Comparison of ENCODE assay signal across 1 cellular context in the genomic region with DNA sequence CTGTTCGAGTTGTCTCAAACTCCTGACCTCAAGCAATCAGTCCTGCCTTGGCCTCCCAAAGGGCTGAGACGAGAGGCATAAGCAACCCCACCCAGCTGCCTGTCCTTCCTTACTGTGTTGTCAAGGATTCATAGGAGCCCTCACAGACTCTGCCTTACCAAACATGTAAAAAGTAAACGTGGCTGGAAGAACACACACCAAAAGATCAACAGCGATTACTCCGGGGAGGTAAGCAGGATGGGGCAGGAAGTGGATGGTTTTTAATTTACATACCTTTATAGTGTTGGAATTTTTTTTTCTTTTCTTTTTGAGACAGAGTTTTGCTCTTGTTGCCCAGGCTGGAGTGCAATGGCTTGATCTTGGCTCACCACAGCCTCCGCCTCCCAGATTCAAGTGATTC.
TF ChIP-seq lines count a peak whose summit lies in the region.

No MANE protein-coding gene starts in this region.

TF ChIP-seq in HepG2, 621 proteins besides CTCF, POLR2A, EP300 and RAD21 (continued from another document):
- TF ChIP-seq, protein P1, sequence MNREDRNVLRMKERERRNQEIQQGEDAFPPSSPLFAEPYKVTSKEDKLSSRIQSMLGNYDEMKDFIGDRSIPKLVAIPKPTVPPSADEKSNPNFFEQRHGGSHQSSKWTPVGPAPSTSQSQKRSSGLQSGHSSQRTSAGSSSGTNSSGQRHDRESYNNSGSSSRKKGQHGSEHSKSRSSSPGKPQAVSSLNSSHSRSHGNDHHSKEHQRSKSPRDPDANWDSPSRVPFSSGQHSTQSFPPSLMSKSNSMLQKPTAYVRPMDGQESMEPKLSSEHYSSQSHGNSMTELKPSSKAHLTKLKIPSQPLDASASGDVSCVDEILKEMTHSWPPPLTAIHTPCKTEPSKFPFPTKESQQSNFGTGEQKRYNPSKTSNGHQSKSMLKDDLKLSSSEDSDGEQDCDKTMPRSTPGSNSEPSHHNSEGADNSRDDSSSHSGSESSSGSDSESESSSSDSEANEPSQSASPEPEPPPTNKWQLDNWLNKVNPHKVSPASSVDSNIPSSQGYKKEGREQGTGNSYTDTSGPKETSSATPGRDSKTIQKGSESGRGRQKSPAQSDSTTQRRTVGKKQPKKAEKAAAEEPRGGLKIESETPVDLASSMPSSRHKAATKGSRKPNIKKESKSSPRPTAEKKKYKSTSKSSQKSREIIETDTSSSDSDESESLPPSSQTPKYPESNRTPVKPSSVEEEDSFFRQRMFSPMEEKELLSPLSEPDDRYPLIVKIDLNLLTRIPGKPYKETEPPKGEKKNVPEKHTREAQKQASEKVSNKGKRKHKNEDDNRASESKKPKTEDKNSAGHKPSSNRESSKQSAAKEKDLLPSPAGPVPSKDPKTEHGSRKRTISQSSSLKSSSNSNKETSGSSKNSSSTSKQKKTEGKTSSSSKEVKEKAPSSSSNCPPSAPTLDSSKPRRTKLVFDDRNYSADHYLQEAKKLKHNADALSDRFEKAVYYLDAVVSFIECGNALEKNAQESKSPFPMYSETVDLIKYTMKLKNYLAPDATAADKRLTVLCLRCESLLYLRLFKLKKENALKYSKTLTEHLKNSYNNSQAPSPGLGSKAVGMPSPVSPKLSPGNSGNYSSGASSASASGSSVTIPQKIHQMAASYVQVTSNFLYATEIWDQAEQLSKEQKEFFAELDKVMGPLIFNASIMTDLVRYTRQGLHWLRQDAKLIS (CRISPR knock-in tag; IDR thresholded peaks at IDR 0.05), result no peak
- TF ChIP-seq HOXA9 (CRISPR knock-in tag; IDR thresholded peaks at IDR 0.05; ENCODE audit: borderline replicate concordance) (no peak), ZMYM3 (CRISPR knock-in tag; IDR thresholded peaks at IDR 0.05) (no peak), RARA (CRISPR knock-in tag; IDR thresholded peaks at IDR 0.05) (peak; percentile 18; the same call in 1 of the 2 replicates), FOXP1 (IDR thresholded peaks at IDR 0.05) (no peak), FOXP1 (CRISPR knock-in tag; IDR thresholded peaks at IDR 0.05) (0 out of 2 replicates have a peak, but pooled peaks have one; percentile 32), ZC3H13 (CRISPR knock-in tag; IDR thresholded peaks at IDR 0.05) (no peak), GABPA (IDR thresholded peaks at IDR 0.05; ENCODE audit: low read depth, low read length) (no peak), GABPA (CRISPR knock-in tag; IDR thresholded peaks at IDR 0.05; ENCODE audit: low read depth) (peak; percentile 3; the same call in 1 of the 2 replicates), TEAD3 (CRISPR knock-in tag; optimal IDR thresholded peaks at IDR 0.05; ENCODE audit: borderline replicate concordance) (peak; percentile 20), ZNF224 (CRISPR knock-in tag; IDR thresholded peaks at IDR 0.05) (no peak), ZNF546 (CRISPR knock-in tag; conservative IDR thresholded peaks at IDR 0.05) (no peak), ZNF501 (CRISPR knock-in tag; IDR thresholded peaks at IDR 0.05) (peak; percentile 45; the same call in 1 of the 2 replicates), GTF3A (CRISPR knock-in tag; conservative IDR thresholded peaks at IDR 0.05) (no peak), SSRP1 (CRISPR knock-in tag; IDR thresholded peaks at IDR 0.05) (no peak), ZNF136 (CRISPR knock-in tag; IDR thresholded peaks at IDR 0.05; ENCODE audit: low read depth) (0 out of 2 replicates have a peak, but pooled peaks have one; percentile 36), TGIF2 (CRISPR knock-in tag; IDR thresholded peaks at IDR 0.05) (no peak), RNF2 (conservative IDR thresholded peaks at IDR 0.05; ENCODE audit: low read depth) (no peak), EEA1 (CRISPR knock-in tag; IDR thresholded peaks at IDR 0.05; ENCODE audit: borderline replicate concordance) (no peak), ERF (CRISPR knock-in tag; IDR thresholded peaks at IDR 0.05) (no peak), KDM5A (IDR thresholded peaks at IDR 0.05; ENCODE audit: borderline replicate concordance, low read length) (no peak), ZNF24 (IDR thresholded peaks at IDR 0.05) (no peak), ETV5 (CRISPR knock-in tag; IDR thresholded peaks at IDR 0.05; ENCODE audit: borderline replicate concordance) (peak; percentile 29; the same call in 1 of the 2 replicates), MED1 (CRISPR knock-in tag; IDR thresholded peaks at IDR 0.05) (peak; percentile 22; the same call in 1 of the 2 replicates), RXRB (CRISPR knock-in tag; IDR thresholded peaks at IDR 0.05; ENCODE audit: borderline replicate concordance) (0 out of 2 replicates have a peak, but pooled peaks have one; percentile 44), ZNF317 (CRISPR knock-in tag; IDR thresholded peaks at IDR 0.05) (peak; percentile 69; the same call in 1 of the 2 replicates), GTF2F1 (IDR thresholded peaks at IDR 0.05; ENCODE audit: low read length) (no peak), SAP130 (CRISPR knock-in tag; IDR thresholded peaks at IDR 0.05; ENCODE audit: low read depth) (peak; percentile 55), SP4 (CRISPR knock-in tag; IDR thresholded peaks at IDR 0.05) (no peak), ZNF460 (CRISPR knock-in tag; IDR thresholded peaks at IDR 0.05; ENCODE audit: borderline replicate concordance) (no peak)
- TF ChIP-seq, protein P2, sequence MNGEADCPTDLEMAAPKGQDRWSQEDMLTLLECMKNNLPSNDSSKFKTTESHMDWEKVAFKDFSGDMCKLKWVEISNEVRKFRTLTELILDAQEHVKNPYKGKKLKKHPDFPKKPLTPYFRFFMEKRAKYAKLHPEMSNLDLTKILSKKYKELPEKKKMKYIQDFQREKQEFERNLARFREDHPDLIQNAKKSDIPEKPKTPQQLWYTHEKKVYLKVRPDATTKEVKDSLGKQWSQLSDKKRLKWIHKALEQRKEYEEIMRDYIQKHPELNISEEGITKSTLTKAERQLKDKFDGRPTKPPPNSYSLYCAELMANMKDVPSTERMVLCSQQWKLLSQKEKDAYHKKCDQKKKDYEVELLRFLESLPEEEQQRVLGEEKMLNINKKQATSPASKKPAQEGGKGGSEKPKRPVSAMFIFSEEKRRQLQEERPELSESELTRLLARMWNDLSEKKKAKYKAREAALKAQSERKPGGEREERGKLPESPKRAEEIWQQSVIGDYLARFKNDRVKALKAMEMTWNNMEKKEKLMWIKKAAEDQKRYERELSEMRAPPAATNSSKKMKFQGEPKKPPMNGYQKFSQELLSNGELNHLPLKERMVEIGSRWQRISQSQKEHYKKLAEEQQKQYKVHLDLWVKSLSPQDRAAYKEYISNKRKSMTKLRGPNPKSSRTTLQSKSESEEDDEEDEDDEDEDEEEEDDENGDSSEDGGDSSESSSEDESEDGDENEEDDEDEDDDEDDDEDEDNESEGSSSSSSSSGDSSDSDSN (CRISPR knock-in tag; IDR thresholded peaks at IDR 0.05), result no peak
- TF ChIP-seq, protein P3, sequence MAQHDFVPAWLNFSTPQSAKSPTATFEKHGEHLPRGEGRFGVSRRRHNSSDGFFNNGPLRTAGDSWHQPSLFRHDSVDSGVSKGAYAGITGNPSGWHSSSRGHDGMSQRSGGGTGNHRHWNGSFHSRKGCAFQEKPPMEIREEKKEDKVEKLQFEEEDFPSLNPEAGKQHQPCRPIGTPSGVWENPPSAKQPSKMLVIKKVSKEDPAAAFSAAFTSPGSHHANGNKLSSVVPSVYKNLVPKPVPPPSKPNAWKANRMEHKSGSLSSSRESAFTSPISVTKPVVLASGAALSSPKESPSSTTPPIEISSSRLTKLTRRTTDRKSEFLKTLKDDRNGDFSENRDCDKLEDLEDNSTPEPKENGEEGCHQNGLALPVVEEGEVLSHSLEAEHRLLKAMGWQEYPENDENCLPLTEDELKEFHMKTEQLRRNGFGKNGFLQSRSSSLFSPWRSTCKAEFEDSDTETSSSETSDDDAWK (CRISPR knock-in tag; IDR thresholded peaks at IDR 0.05), result no peak
- TF ChIP-seq, protein P4, sequence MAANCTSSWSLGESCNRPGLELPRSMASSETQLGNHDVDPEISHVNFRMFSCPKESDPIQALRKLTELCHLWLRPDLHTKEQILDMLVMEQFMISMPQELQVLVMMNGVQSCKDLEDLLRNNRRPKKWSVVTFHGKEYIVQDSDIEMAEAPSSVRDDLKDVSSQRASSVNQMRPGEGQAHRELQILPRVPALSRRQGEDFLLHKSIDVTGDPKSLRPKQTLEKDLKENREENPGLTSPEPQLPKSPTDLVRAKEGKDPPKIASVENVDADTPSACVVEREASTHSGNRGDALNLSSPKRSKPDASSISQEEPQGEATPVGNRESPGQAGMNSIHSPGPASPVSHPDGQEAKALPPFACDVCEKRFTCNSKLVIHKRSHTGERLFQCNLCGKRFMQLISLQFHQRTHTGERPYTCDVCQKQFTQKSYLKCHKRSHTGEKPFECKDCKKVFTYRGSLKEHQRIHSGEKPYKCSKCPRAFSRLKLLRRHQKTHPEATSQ (CRISPR knock-in tag; IDR thresholded peaks at IDR 0.05; ENCODE audit: borderline replicate concordance), result no peak
- TF ChIP-seq, protein P5, sequence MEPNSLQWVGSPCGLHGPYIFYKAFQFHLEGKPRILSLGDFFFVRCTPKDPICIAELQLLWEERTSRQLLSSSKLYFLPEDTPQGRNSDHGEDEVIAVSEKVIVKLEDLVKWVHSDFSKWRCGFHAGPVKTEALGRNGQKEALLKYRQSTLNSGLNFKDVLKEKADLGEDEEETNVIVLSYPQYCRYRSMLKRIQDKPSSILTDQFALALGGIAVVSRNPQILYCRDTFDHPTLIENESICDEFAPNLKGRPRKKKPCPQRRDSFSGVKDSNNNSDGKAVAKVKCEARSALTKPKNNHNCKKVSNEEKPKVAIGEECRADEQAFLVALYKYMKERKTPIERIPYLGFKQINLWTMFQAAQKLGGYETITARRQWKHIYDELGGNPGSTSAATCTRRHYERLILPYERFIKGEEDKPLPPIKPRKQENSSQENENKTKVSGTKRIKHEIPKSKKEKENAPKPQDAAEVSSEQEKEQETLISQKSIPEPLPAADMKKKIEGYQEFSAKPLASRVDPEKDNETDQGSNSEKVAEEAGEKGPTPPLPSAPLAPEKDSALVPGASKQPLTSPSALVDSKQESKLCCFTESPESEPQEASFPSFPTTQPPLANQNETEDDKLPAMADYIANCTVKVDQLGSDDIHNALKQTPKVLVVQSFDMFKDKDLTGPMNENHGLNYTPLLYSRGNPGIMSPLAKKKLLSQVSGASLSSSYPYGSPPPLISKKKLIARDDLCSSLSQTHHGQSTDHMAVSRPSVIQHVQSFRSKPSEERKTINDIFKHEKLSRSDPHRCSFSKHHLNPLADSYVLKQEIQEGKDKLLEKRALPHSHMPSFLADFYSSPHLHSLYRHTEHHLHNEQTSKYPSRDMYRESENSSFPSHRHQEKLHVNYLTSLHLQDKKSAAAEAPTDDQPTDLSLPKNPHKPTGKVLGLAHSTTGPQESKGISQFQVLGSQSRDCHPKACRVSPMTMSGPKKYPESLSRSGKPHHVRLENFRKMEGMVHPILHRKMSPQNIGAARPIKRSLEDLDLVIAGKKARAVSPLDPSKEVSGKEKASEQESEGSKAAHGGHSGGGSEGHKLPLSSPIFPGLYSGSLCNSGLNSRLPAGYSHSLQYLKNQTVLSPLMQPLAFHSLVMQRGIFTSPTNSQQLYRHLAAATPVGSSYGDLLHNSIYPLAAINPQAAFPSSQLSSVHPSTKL (CRISPR knock-in tag; IDR thresholded peaks at IDR 0.05), result peak; percentile 39; the same call in 1 of the 2 replicates
- TF ChIP-seq, protein P6, sequence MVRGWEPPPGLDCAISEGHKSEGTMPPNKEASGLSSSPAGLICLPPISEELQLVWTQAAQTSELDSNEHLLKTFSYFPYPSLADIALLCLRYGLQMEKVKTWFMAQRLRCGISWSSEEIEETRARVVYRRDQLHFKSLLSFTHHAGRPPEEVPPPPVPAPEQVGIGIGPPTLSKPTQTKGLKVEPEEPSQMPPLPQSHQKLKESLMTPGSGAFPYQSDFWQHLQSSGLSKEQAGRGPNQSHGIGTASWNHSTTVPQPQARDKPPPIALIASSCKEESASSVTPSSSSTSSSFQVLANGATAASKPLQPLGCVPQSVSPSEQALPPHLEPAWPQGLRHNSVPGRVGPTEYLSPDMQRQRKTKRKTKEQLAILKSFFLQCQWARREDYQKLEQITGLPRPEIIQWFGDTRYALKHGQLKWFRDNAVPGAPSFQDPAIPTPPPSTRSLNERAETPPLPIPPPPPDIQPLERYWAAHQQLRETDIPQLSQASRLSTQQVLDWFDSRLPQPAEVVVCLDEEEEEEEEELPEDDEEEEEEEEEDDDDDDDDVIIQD (CRISPR knock-in tag; IDR thresholded peaks at IDR 0.05; ENCODE audit: low read depth), result peak; percentile 60; the same call in 1 of the 2 replicates
- TF ChIP-seq, protein P7, sequence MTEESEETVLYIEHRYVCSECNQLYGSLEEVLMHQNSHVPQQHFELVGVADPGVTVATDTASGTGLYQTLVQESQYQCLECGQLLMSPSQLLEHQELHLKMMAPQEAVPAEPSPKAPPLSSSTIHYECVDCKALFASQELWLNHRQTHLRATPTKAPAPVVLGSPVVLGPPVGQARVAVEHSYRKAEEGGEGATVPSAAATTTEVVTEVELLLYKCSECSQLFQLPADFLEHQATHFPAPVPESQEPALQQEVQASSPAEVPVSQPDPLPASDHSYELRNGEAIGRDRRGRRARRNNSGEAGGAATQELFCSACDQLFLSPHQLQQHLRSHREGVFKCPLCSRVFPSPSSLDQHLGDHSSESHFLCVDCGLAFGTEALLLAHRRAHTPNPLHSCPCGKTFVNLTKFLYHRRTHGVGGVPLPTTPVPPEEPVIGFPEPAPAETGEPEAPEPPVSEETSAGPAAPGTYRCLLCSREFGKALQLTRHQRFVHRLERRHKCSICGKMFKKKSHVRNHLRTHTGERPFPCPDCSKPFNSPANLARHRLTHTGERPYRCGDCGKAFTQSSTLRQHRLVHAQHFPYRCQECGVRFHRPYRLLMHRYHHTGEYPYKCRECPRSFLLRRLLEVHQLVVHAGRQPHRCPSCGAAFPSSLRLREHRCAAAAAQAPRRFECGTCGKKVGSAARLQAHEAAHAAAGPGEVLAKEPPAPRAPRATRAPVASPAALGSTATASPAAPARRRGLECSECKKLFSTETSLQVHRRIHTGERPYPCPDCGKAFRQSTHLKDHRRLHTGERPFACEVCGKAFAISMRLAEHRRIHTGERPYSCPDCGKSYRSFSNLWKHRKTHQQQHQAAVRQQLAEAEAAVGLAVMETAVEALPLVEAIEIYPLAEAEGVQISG (CRISPR knock-in tag; IDR thresholded peaks at IDR 0.05), result no peak
